In the genomic region with DNA sequence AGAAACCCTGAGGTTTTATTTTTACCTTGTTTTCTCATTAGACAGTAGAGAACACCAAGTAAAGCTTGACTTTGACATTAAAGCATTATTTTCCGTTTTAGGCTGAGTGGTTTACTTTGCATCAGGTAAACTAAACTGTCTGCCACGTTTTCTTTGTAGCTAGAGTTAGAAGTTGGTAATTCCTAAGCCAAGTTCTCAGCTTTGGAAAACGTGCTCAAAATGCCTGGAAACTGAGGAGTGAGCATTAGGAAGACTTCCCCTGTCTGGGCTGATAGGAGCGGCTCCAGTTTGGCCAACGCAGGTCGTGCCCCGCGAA, we compare ENCODE assay signal across 9 cellular contexts. TPM values are rescaled to one million over a fixed set of nuclear protein-coding genes. Genes with fewer than 3 reads are reported as not detected.
DNase-seq lines count a peak whose midpoint lies in the region; TF ChIP-seq lines count a peak whose summit lies in the region.
"Had no signal": no experiment of that assay in that cellular context is flagged by ENCODE, and none has a peak within 500 bp of the region (broad histone marks: within the 10 kb centered on the region; RNA-seq: fewer than 3 reads in every experiment).

No MANE protein-coding gene starts in this region.

- no peak overlapping the region for H3K4me2 ChIP-seq in Karpas-422 (ENCODE audit: low read depth, low read length, poor library complexity, severe bottlenecking)

- no peaks in the 10 kb centered on the region for H3K36me3 Mint-ChIP-seq in activated naive CD4-positive, alpha-beta T cell treated with anti-CD3 and anti-CD28 coated beads, Interleukin-2, amount 10 ng/mL, durations not matched to agents 7 days and 5 days

- intact Hi-C loops in uterus (cut with DNase I; ENCODE audit: low total_unique reads): no loop called here

- H3K9me2 ChIP-seq in Karpas-422 (replicated peaks; ENCODE audit: insufficient read depth, low read length): no peaks in the 10 kb centered on the region

- no peak for DNase-seq in activated naive CD4-positive, alpha-beta T cell treated with anti-CD3 and anti-CD28 coated beads, Interleukin-2, amount 10 ng/mL, durations not matched to agents 7 days and 5 days
- no peak for DNase-seq in activated naive CD4-positive, alpha-beta T cell treated with anti-CD3 and anti-CD28 coated beads, Interleukin-2, amount 50 U/mL, for 16 hours
- DNase-seq in epithelial cell of esophagus (ENCODE audit: low read depth) (no peak), uterus (no peak), kidney glomerular epithelial cell (lab: John Stamatoyannopoulos, UW) (no peak), NCI-H2227 treated with DMSO at 0.1 percent for 48 hours (lab: John Stamatoyannopoulos, UW) (no peak), Karpas-422 (no peak)
- DNase-seq: MV-4-11 had no signal

- H3K4me3 Mint-ChIP-seq in activated naive CD4-positive, alpha-beta T cell treated with anti-CD3 and anti-CD28 coated beads, Interleukin-2, amount 10 ng/mL, durations not matched to agents 7 days and 5 days: peak overlapping the region; percentile 16

- H3K9me3 Mint-ChIP-seq in activated naive CD4-positive, alpha-beta T cell treated with anti-CD3 and anti-CD28 coated beads, Interleukin-2, amount 10 ng/mL, durations not matched to agents 7 days and 5 days: no peaks in the 10 kb centered on the region

- no peaks in the 10 kb centered on the region for H3K9me3 ChIP-seq in mucosa of rectum (ENCODE audit: control insufficient read depth in 2 of 2, low read length in 2 of 2)
- no peaks in the 10 kb centered on the region for H3K9me3 ChIP-seq in uterus
- no peaks in the 10 kb centered on the region for H3K9me3 ChIP-seq in Karpas-422 (ENCODE audit: low read length)

- TF ChIP-seq CTCF in epithelial cell of esophagus (IDR thresholded peaks at IDR 0.05; ENCODE audit: insufficient read depth, low read depth, low read length, missing control alignments): no peak
- TF ChIP-seq CTCF in uterus (IDR thresholded peaks at IDR 0.05): no peak

- H3K36me3 ChIP-seq in mucosa of rectum (ENCODE audit: control insufficient read depth in 2 of 2, insufficient read depth in 2 of 2, low read length in 2 of 2) (no peaks in the 10 kb centered on the region), uterus (no peaks in the 10 kb centered on the region), Karpas-422 (ENCODE audit: insufficient read depth, low read length) (no peaks in the 10 kb centered on the region)

- no peaks in the 10 kb centered on the region for H3K4me1 ChIP-seq in mucosa of rectum (ENCODE audit: control insufficient read depth in 2 of 2, insufficient read depth in 2 of 2, low read length in 2 of 2)
- H3K4me1 ChIP-seq in uterus: no peaks in the 10 kb centered on the region
- no peaks in the 10 kb centered on the region for H3K4me1 ChIP-seq in Karpas-422 (ENCODE audit: low read length)

- H3K4me1 Mint-ChIP-seq in activated naive CD4-positive, alpha-beta T cell treated with anti-CD3 and anti-CD28 coated beads, Interleukin-2, amount 10 ng/mL, durations not matched to agents 7 days and 5 days: peaks cover 5% of the 10 kb centered on the region

- peaks cover 14 to 27% of the 10 kb centered on the region in 2 donors for H3K27me3 ChIP-seq in mucosa of rectum (ENCODE audit: control insufficient read depth in 2 of 2, insufficient read depth in 2 of 2, low read length in 2 of 2)
- H3K27me3 ChIP-seq in uterus: no peaks in the 10 kb centered on the region
- H3K27me3 ChIP-seq in Karpas-422 (ENCODE audit: low read length): no peaks in the 10 kb centered on the region

- no peak overlapping the region for H2AFZ ChIP-seq in Karpas-422 (ENCODE audit: low read length)

- peak overlapping the region; percentile 15 to 74 for H3K9ac ChIP-seq in mucosa of rectum (ENCODE audit: low read depth in 1 of 2, low read length in 2 of 2)
- H3K9ac ChIP-seq in Karpas-422 (ENCODE audit: low read length): no peak overlapping the region

- no peaks in the 10 kb centered on the region for H3K79me2 ChIP-seq in Karpas-422 (ENCODE audit: low read length)

- CTCF ChIA-PET in activated naive CD4-positive, alpha-beta T cell treated with anti-CD3 and anti-CD28 coated beads, Interleukin-2, amount 10 ng/mL, durations not matched to agents 7 days and 5 days (lab: Charles Lee): no interaction called here

- no peaks in the 10 kb centered on the region for H4K20me1 ChIP-seq in Karpas-422 (ENCODE audit: insufficient read depth, low read depth, low read length)

- peaks cover 14% of the 10 kb centered on the region for H3K27me3 Mint-ChIP-seq in activated naive CD4-positive, alpha-beta T cell treated with anti-CD3 and anti-CD28 coated beads, Interleukin-2, amount 10 ng/mL, durations not matched to agents 7 days and 5 days

- H3K27ac Mint-ChIP-seq in activated naive CD4-positive, alpha-beta T cell treated with anti-CD3 and anti-CD28 coated beads, Interleukin-2, amount 10 ng/mL, durations not matched to agents 7 days and 5 days: no peak overlapping the region

- H3K4me3 ChIP-seq in epithelial cell of esophagus (ENCODE audit: low read length) (peak overlapping the region; percentile 47), mucosa of rectum (ENCODE audit: low read length in 2 of 2) (peak overlapping the region; percentile 56 to 68), uterus (peak overlapping the region; percentile 43 to 81), Karpas-422 (ENCODE audit: low read length) (no peak overlapping the region)

- no peak for TF ChIP-seq POLR2A in uterus (IDR thresholded peaks at IDR 0.05)

- H3K27ac ChIP-seq in mucosa of rectum (ENCODE audit: low read depth in 2 of 2, low read length in 2 of 2) (peak overlapping the region; percentile 71 to 77), uterus (peak overlapping the region; percentile 94 to 98), Karpas-422 (ENCODE audit: low read length) (no peak overlapping the region)

RNA-seq across cellular contexts. Expression of gene PDLIM3, which starts 0.8 kb away (rescaled TPM):
- total RNA-seq in uterus: 100 to 1,000 TPM; 131 to 771 (median 450) TPM
- total RNA-seq in Karpas-422 (2014; rRNA removed; shearing (Covaris generic); ENCODE audit: low replicate concordance): not detected in 2 replicates

Comparison
In these comparisons a context has a peak if more than half of its experiments do, and no peak if none do; other contexts are left out.
1. RNA of gene PDLIM3, which starts 0.8 kb away (total RNA-seq): 131 to 771 TPM in uterus; not detected in Karpas-422; every median in the first group is over 100 times any median in the second.